Comparison of ENCODE assay signal across 28 cellular contexts in genomic region chr12:126290456-126290855, GRCh38.
"Had no signal": no experiment of that assay in that cellular context is flagged by ENCODE, and none has a peak within 500 bp of the region (broad histone marks: within the 10 kb centered on the region; RNA-seq: fewer than 3 reads in every experiment).

No MANE protein-coding gene starts in this region.

- DNase-seq: natural killer cell; occipital lobe; ovary; posterior cingulate gyrus; psoas muscle; right cardiac atrium; spleen; stimulated activated CD4-positive, alpha-beta T cell treated with anti-CD3 and anti-CD28 coated beads, Interleukin-12 subunit alpha, Interleukin-12 subunit beta, amount 100 ng/mL, for 4 hours; stimulated activated CD4-positive, alpha-beta T cell treated with anti-CD3 and anti-CD28 coated beads, Interleukin-1b, Interleukin-23, amount 100 ng/mL, for 48 hours; stimulated activated CD4-positive, alpha-beta T cell treated with anti-CD3 and anti-CD28 coated beads, Interleukin-4, amount 100 ng/mL, for 1 hour; stimulated activated CD4-positive, alpha-beta T cell treated with anti-CD3 and anti-CD28 coated beads, Interleukin-4, amount 100 ng/mL, for 4 hours; stimulated activated CD8-positive, alpha-beta memory T cell treated with anti-CD3 and anti-CD28 coated beads, Interleukin-4, amount 100 ng/mL, for 48 hours; stimulated activated naive CD4-positive, alpha-beta T cell; stimulated activated naive CD8-positive, alpha-beta T cell treated with anti-CD3 and anti-CD28 coated beads, Interleukin-15, amount 100 ng/mL, for 72 hours; stimulated activated naive CD8-positive, alpha-beta T cell treated with anti-CD3 and anti-CD28 coated beads, Interleukin-15, Interleukin-2, amounts not matched to agents 100 U/mL and 50 U/mL, for 24 hours; substantia nigra; testis; tibial artery; transverse colon; upper lobe of right lung; uterus had no signal

- H3K27ac ChIP-seq: neural progenitor cell, ovary, parathyroid adenoma, psoas muscle, skin epidermis, spleen, suprapubic skin, testis, tibial artery, transverse colon, upper lobe of right lung, uterus had no signal

- H3K4me1 ChIP-seq: neural progenitor cell, parathyroid adenoma, psoas muscle, spleen, suprapubic skin, testis, tibial artery, transverse colon, upper lobe of right lung, uterus had no signal

- H3K79me2 ChIP-seq: parathyroid adenoma had no signal

- ATAC-seq: natural killer cell; psoas muscle; right cardiac atrium; sciatic nerve; stimulated activated memory B cell treated with anti-CD40 and anti-IgM and Interleukin-4, amounts not matched to agents 10 μg/mL and 1 μg/mL and 100 μg/mL, for 72 hours; stimulated activated naive CD8-positive, alpha-beta T cell treated with anti-CD3 and anti-CD28 coated beads, Interleukin-15, amount 100 ng/mL, for 72 hours; stimulated activated naive CD8-positive, alpha-beta T cell treated with anti-CD3 and anti-CD28 coated beads, Interleukin-15, Interleukin-2, amounts not matched to agents 100 U/mL and 50 U/mL, for 24 hours; upper lobe of right lung had no signal

- H3K4me3 ChIP-seq: neural progenitor cell, ovary, psoas muscle, skin epidermis, smooth muscle cell, spleen, suprapubic skin, testis, tibial artery, transverse colon, upper lobe of right lung, uterus had no signal

- H3K4me2 ChIP-seq: neural progenitor cell, smooth muscle cell had no signal

- H3K9me3 ChIP-seq: ovary, psoas muscle, testis, uterus had no signal

- H2AFZ ChIP-seq: neural progenitor cell, parathyroid adenoma had no signal

- H3K27me3 ChIP-seq: neural progenitor cell, ovary, spleen, suprapubic skin, testis, tibial artery, transverse colon, upper lobe of right lung, uterus had no signal

- H3K9ac ChIP-seq: neural progenitor cell, parathyroid adenoma had no signal

- H3K36me3 ChIP-seq: neural progenitor cell, ovary, spleen, suprapubic skin, tibial artery, transverse colon, upper lobe of right lung, uterus had no signal
